1 cellular context compared by ENCODE assay signal in genomic region chr6:21935561-21936028, GRCh38.
A peak's percentile ranks its signal among the peaks of the same experiment; 100 is the strongest.
TF ChIP-seq lines count a peak whose summit lies in the region.

No MANE protein-coding gene starts in this region.

TF ChIP-seq in H1, 55 proteins besides CTCF, POLR2A, EP300 and RAD21 (continued from another document):
- TF ChIP-seq, protein P1, sequence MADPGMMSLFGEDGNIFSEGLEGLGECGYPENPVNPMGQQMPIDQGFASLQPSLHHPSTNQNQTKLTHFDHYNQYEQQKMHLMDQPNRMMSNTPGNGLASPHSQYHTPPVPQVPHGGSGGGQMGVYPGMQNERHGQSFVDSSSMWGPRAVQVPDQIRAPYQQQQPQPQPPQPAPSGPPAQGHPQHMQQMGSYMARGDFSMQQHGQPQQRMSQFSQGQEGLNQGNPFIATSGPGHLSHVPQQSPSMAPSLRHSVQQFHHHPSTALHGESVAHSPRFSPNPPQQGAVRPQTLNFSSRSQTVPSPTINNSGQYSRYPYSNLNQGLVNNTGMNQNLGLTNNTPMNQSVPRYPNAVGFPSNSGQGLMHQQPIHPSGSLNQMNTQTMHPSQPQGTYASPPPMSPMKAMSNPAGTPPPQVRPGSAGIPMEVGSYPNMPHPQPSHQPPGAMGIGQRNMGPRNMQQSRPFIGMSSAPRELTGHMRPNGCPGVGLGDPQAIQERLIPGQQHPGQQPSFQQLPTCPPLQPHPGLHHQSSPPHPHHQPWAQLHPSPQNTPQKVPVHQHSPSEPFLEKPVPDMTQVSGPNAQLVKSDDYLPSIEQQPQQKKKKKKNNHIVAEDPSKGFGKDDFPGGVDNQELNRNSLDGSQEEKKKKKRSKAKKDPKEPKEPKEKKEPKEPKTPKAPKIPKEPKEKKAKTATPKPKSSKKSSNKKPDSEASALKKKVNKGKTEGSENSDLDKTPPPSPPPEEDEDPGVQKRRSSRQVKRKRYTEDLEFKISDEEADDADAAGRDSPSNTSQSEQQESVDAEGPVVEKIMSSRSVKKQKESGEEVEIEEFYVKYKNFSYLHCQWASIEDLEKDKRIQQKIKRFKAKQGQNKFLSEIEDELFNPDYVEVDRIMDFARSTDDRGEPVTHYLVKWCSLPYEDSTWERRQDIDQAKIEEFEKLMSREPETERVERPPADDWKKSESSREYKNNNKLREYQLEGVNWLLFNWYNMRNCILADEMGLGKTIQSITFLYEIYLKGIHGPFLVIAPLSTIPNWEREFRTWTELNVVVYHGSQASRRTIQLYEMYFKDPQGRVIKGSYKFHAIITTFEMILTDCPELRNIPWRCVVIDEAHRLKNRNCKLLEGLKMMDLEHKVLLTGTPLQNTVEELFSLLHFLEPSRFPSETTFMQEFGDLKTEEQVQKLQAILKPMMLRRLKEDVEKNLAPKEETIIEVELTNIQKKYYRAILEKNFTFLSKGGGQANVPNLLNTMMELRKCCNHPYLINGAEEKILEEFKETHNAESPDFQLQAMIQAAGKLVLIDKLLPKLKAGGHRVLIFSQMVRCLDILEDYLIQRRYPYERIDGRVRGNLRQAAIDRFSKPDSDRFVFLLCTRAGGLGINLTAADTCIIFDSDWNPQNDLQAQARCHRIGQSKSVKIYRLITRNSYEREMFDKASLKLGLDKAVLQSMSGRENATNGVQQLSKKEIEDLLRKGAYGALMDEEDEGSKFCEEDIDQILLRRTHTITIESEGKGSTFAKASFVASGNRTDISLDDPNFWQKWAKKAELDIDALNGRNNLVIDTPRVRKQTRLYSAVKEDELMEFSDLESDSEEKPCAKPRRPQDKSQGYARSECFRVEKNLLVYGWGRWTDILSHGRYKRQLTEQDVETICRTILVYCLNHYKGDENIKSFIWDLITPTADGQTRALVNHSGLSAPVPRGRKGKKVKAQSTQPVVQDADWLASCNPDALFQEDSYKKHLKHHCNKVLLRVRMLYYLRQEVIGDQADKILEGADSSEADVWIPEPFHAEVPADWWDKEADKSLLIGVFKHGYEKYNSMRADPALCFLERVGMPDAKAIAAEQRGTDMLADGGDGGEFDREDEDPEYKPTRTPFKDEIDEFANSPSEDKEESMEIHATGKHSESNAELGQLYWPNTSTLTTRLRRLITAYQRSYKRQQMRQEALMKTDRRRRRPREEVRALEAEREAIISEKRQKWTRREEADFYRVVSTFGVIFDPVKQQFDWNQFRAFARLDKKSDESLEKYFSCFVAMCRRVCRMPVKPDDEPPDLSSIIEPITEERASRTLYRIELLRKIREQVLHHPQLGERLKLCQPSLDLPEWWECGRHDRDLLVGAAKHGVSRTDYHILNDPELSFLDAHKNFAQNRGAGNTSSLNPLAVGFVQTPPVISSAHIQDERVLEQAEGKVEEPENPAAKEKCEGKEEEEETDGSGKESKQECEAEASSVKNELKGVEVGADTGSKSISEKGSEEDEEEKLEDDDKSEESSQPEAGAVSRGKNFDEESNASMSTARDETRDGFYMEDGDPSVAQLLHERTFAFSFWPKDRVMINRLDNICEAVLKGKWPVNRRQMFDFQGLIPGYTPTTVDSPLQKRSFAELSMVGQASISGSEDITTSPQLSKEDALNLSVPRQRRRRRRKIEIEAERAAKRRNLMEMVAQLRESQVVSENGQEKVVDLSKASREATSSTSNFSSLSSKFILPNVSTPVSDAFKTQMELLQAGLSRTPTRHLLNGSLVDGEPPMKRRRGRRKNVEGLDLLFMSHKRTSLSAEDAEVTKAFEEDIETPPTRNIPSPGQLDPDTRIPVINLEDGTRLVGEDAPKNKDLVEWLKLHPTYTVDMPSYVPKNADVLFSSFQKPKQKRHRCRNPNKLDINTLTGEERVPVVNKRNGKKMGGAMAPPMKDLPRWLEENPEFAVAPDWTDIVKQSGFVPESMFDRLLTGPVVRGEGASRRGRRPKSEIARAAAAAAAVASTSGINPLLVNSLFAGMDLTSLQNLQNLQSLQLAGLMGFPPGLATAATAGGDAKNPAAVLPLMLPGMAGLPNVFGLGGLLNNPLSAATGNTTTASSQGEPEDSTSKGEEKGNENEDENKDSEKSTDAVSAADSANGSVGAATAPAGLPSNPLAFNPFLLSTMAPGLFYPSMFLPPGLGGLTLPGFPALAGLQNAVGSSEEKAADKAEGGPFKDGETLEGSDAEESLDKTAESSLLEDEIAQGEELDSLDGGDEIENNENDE (IDR thresholded peaks at IDR 0.05; ENCODE audit: insufficient replicate concordance, low read length), result peak; percentile 68
- TF ChIP-seq SAP30 (IDR thresholded peaks at IDR 0.05; ENCODE audit: insufficient read depth, insufficient replicate concordance, low read length) (no peak), CREB1 (IDR thresholded peaks at IDR 0.05) (0 out of 2 replicates have a peak, but pooled peaks have one; percentile 39)
TF ChIP-seq in H1: peak in this region for 3.
